8 cellular contexts compared by ENCODE assay signal in genomic region chr6:108114861-108115597, GRCh38. TPM values are rescaled to one million over a fixed set of nuclear protein-coding genes. Genes with fewer than 3 reads are reported as not detected.
DNase-seq lines count a peak whose midpoint lies in the region; ATAC-seq lines count a peak whose summit lies in the region.

No MANE protein-coding gene starts in this region.

- H3K27me3 ChIP-seq in duodenal mucosa (ENCODE audit: control insufficient read depth in 1 of 2, insufficient read depth in 2 of 2, low read length in 2 of 2), result peaks cover 59 to 84% of the 10 kb centered on the region in 2 donors
- peaks cover 84% of the 10 kb centered on the region for H3K27me3 ChIP-seq in thymus (ENCODE audit: control insufficient read depth, insufficient read depth)

- peak overlapping the region in 1 of 2 donors; percentile 23 for H3K27ac Mint-ChIP-seq in T-cell
- H3K27ac Mint-ChIP-seq in memory B cell, result peak overlapping the region; percentile 58

- WGBS in thymus, result 2% methylated on average over 49 of the region's 49 CpGs

- H3K4me1 ChIP-seq in duodenal mucosa (ENCODE audit: control insufficient read depth in 1 of 2, insufficient read depth in 2 of 2, low read length in 2 of 2) (peaks cover 34 to 48% of the 10 kb centered on the region in 2 donors), thymus (ENCODE audit: control insufficient read depth, insufficient read depth, low read length) (no peaks in the 10 kb centered on the region)

- H3K4me3 ChIP-seq in duodenal mucosa (ENCODE audit: low read depth in 1 of 2, low read length in 2 of 2) (peak overlapping the region; percentile 67 to 68), thymus (ENCODE audit: low read length) (peak overlapping the region; percentile 4)

- POLR2A ChIA-PET in T-cell (lab: Charles Lee), result no interaction called here

- ATAC-seq in T-cell (replicated peaks in 1 of 4) (peak in 1 of 4 experiments; percentile 35), memory B cell (ENCODE audit: low read depth) (no peak), HG02938 (IDR thresholded peaks at IDR 0.05; ENCODE audit: unreplicated experiment) (no peak)

- H3K27ac ChIP-seq in duodenal mucosa (ENCODE audit: low read depth, low read length) (no peak overlapping the region), thymus (ENCODE audit: low read depth) (no peak overlapping the region)

- H3K9ac ChIP-seq in duodenal mucosa (ENCODE audit: low read depth in 1 of 2, low read length in 2 of 2), result peak overlapping the region in 1 of 2 donors; percentile 38

- H3K4me1 Mint-ChIP-seq in T-cell (peaks cover 52 to 54% (median 52%) of the 10 kb centered on the region in 3 donors), memory B cell (peaks cover 34% of the 10 kb centered on the region)

- no peaks in the 10 kb centered on the region for H3K36me3 Mint-ChIP-seq in T-cell
- H3K36me3 Mint-ChIP-seq in memory B cell, result peaks cover 2% of the 10 kb centered on the region

- CTCF ChIA-PET in T-cell (lab: Charles Lee), result interaction anchor here in 1 of 2 donors (1.0 kb wide), 1 partner anchor 410 kb away, joined by 3 read pairs; no protein-coding TSS in a partner anchor

- peak; percentile 42 for DNase-seq in activated naive CD4-positive, alpha-beta T cell treated with Interleukin-2 at 50 U/mL for 16 hours
- no peak for DNase-seq in activated naive CD4-positive, alpha-beta T cell (lab: John Stamatoyannopoulos, UW)
- DNase-seq in T-cell (peak in 3 of 34 experiments; percentile 19 to 38 (median 37)), memory B cell (ENCODE audit: low spot score in 2 of 2) (peak; percentile 32 to 48), GOT3 (lab: John Stamatoyannopoulos, UW) (no peak)

- no peaks in the 10 kb centered on the region for H3K9me3 ChIP-seq in duodenal mucosa (ENCODE audit: control insufficient read depth in 1 of 2, low read length in 2 of 2)
- H3K9me3 ChIP-seq in thymus (ENCODE audit: control insufficient read depth), result no peaks in the 10 kb centered on the region

- peaks cover 76 to 84% of the 10 kb centered on the region in 2 donors for H3K27me3 Mint-ChIP-seq in T-cell
- peaks cover 37% of the 10 kb centered on the region for H3K27me3 Mint-ChIP-seq in memory B cell

- H3K9me3 Mint-ChIP-seq in T-cell, result no peaks in the 10 kb centered on the region
- no peaks in the 10 kb centered on the region for H3K9me3 Mint-ChIP-seq in memory B cell

- H3K36me3 ChIP-seq in duodenal mucosa (ENCODE audit: control insufficient read depth in 1 of 2, insufficient read depth in 2 of 2, low read length in 2 of 2), result no peaks in the 10 kb centered on the region
- H3K36me3 ChIP-seq in thymus (ENCODE audit: control insufficient read depth, insufficient read depth), result no peaks in the 10 kb centered on the region

- peak overlapping the region; percentile 48 to 88 (median 66) for H3K4me3 Mint-ChIP-seq in T-cell
- peak overlapping the region; percentile 63 for H3K4me3 Mint-ChIP-seq in memory B cell

RNA-seq across cellular contexts. Expression of gene OSTM1, which starts 40.5 kb away (rescaled TPM):
- 10 to 100 TPM; 27.2 to 43.7 (median 39.7) TPM for total RNA-seq in T-cell
- polyA plus RNA-seq in thymus, result 31.2 TPM

RNA-seq across cellular contexts. Expression of gene NR2E1, which starts 50.8 kb away (rescaled TPM):
- total RNA-seq in T-cell, result not detected
- 0.11 TPM for polyA plus RNA-seq in thymus

Comparison
In these comparisons a context has a peak if more than half of its experiments do, and no peak if none do; other contexts are left out.
1. DNase-seq: peak in activated naive CD4-positive, alpha-beta T cell treated with Interleukin-2 at 50 U/mL for 16 hours (single experiment) and memory B cell (2 of 2); none in activated naive CD4-positive, alpha-beta T cell (0 of 4) and GOT3 (single experiment).